In genomic region chr1:3163356-3163755, GRCh38 we compare ENCODE assay signal across 18 cellular contexts.
"Had no signal": no experiment of that assay in that cellular context is flagged by ENCODE, and none has a peak within 500 bp of the region (broad histone marks: within the 10 kb centered on the region; RNA-seq: fewer than 3 reads in every experiment).

No MANE protein-coding gene starts in this region.

- H3K27me3 ChIP-seq: neural progenitor cell, pancreas, vagina had no signal

- H3K4me1 ChIP-seq: esophagus squamous epithelium, gastroesophageal sphincter, vagina had no signal

- H3K9me3 ChIP-seq: gastroesophageal sphincter, pancreas, tibial nerve, vagina had no signal

- DNase-seq: dermis blood vessel endothelial cell; esophagus squamous epithelium; foreskin fibroblast; glutamatergic neuron; immature natural killer cell; left cardiac atrium; midbrain; occipital lobe; pancreas; stimulated activated CD4-positive, alpha-beta T cell treated with anti-CD3 and anti-CD28 coated beads, Interleukin-2, amount 100 ng/mL, for 48 hours; stimulated activated naive CD4-positive, alpha-beta T cell treated with Interleukin-2 at 50 U/mL for 16 hours had no signal

- H3K27ac ChIP-seq: esophagus squamous epithelium, gastroesophageal sphincter, neural progenitor cell, pancreas, vagina had no signal

- H3K36me3 ChIP-seq: esophagus squamous epithelium, gastroesophageal sphincter, neural progenitor cell, pancreas, tibial nerve, vagina had no signal

- ATAC-seq: gastroesophageal sphincter; left cardiac atrium; natural killer cell treated with Interleukin-12 subunit alpha and Interleukin-12 subunit beta and Interleukin-15 and Interleukin-18, amount 100 ng/mL, for 72 hours; pancreas; right cardiac atrium had no signal

- H3K4me3 ChIP-seq: esophagus squamous epithelium, gastroesophageal sphincter, neural progenitor cell, pancreas, smooth muscle cell, tibial nerve, vagina had no signal
